In genomic region chr2:66930499-66931165, GRCh38 we compare ENCODE assay signal across 28 cellular contexts.
A peak's percentile ranks its signal among the peaks of the same experiment; 100 is the strongest.
DNase-seq lines count a peak whose midpoint lies in the region; ATAC-seq and TF ChIP-seq lines count a peak whose summit lies in the region.
"Had no signal": no experiment of that assay in that cellular context is flagged by ENCODE, and none has a peak within 500 bp of the region (broad histone marks: within the 10 kb centered on the region; RNA-seq: fewer than 3 reads in every experiment).

No MANE protein-coding gene starts in this region.

- no peaks in the 10 kb centered on the region for H4K20me1 ChIP-seq in GM23248 (ENCODE audit: insufficient read depth)

- DNase-seq in GM23248 (peak; percentile 7), NCI-H69 (lab: John Stamatoyannopoulos, UW) (peak; percentile 8), mesothelial cell of epicardium (ENCODE audit: low spot score in 2 of 2, unreplicated experiment in 2 of 2) (no peak), HuH-7.5 (ENCODE audit: low spot score) (no peak), NCI-H1105 treated with DMSO at 0.1 percent for 48 hours (lab: John Stamatoyannopoulos, UW) (no peak), D341Med (ENCODE audit: low spot score) (no peak), NCI-H226 (no peak)
- DNase-seq: activated CD4-positive, alpha-beta T cell treated with anti-CD3 and anti-CD28 coated beads, Interleukin-2, amount 10 ng/mL, durations not matched to agents 24 days and 14 days; activated naive CD8-positive, alpha-beta T cell treated with anti-CD3 and anti-CD28 coated beads for 36 hours; CD4-positive, alpha-beta memory T cell; effector CD8-positive, alpha-beta T cell; naive B cell; NCI-H2029; NCI-H524 treated with DMSO at 0.1 percent for 48 hours; nucleus accumbens; SIG-M5; T-cell had no signal

- H3K4me3 Mint-ChIP-seq in mesothelial cell of epicardium, result no peak overlapping the region
- H3K4me3 Mint-ChIP-seq: activated CD4-positive, alpha-beta T cell treated with anti-CD3 and anti-CD28 coated beads, Interleukin-2, amount 10 ng/mL, durations not matched to agents 24 days and 14 days; activated naive CD8-positive, alpha-beta T cell treated with anti-CD3 and anti-CD28 coated beads for 36 hours; B cell; CD4-positive, alpha-beta memory T cell; naive B cell; stimulated activated effector memory CD8-positive, alpha-beta T cell treated with anti-CD3 and anti-CD28 coated beads, Interleukin-12 subunit alpha, Interleukin-12 subunit beta, amount 100 ng/mL, for 72 hours; T-cell had no signal

- peak overlapping the region; percentile 96 for H3K27ac Mint-ChIP-seq in mesothelial cell of epicardium
- H3K27ac Mint-ChIP-seq: activated CD4-positive, alpha-beta T cell treated with anti-CD3 and anti-CD28 coated beads, Interleukin-2, amount 10 ng/mL, durations not matched to agents 24 days and 14 days; activated naive CD8-positive, alpha-beta T cell treated with anti-CD3 and anti-CD28 coated beads for 36 hours; B cell; CD4-positive, alpha-beta memory T cell; stimulated activated effector memory CD8-positive, alpha-beta T cell treated with anti-CD3 and anti-CD28 coated beads, Interleukin-12 subunit alpha, Interleukin-12 subunit beta, amount 100 ng/mL, for 72 hours; T-cell had no signal

- H3K4me2 ChIP-seq in GM23248 (ENCODE audit: unreplicated experiment), result peak overlapping the region; percentile 13

- 10 to 14% methylated on average over 2 of the region's 2 CpGs for WGBS in GM23248 (ENCODE audit: low coverage in 1 of 2, low lambda C conversion rate in 2 of 2, missing lambda C conversion rate in 2 of 2), 2 experiments

- H3F3A ChIP-seq in GM23248 (ENCODE audit: insufficient read depth), result no peaks in the 10 kb centered on the region

- peak; percentile 21; the same call in 2 of the 3 replicates for ATAC-seq in SK-N-SH treated with all-trans-retinoic acid at 6 μM for 48 hours
- ATAC-seq: GM12878; K562; stimulated activated effector memory CD8-positive, alpha-beta T cell treated with anti-CD3 and anti-CD28 coated beads, Interleukin-12 subunit alpha, Interleukin-12 subunit beta, amount 100 ng/mL, for 72 hours; T-cell had no signal

- H3K9me2 ChIP-seq in GM23248 (ENCODE audit: insufficient read depth), result no peaks in the 10 kb centered on the region; the same call in 1 of the 2 replicates

- in situ Hi-C loops in GM23248 (cut with MboI), result no loop called here

- H3K9me3 ChIP-seq in GM23248 (ENCODE audit: low read depth), result no peaks in the 10 kb centered on the region
- H3K9me3 ChIP-seq: colonic mucosa, left ventricle myocardium inferior, MG63, prostate gland, transverse colon had no signal

- H3K79me2 ChIP-seq in GM23248 (ENCODE audit: insufficient read depth), result no peaks in the 10 kb centered on the region

- peaks cover 13% of the 10 kb centered on the region for H3K4me1 ChIP-seq in GM23248 (ENCODE audit: insufficient read depth)
- H3K4me1 ChIP-seq: colonic mucosa, prostate gland had no signal

- no peaks in the 10 kb centered on the region for H3K27me3 ChIP-seq in GM23248 (replicated peaks; ENCODE audit: insufficient read depth)
- H3K27me3 ChIP-seq: cardiac muscle cell, colonic mucosa, MG63, transverse colon had no signal

- peaks cover 51% of the 10 kb centered on the region for H3K4me1 Mint-ChIP-seq in mesothelial cell of epicardium
- H3K4me1 Mint-ChIP-seq: activated CD4-positive, alpha-beta T cell treated with anti-CD3 and anti-CD28 coated beads, Interleukin-2, amount 10 ng/mL, durations not matched to agents 24 days and 14 days; activated naive CD8-positive, alpha-beta T cell treated with anti-CD3 and anti-CD28 coated beads for 36 hours; B cell; CD4-positive, alpha-beta memory T cell; naive B cell; stimulated activated effector memory CD8-positive, alpha-beta T cell treated with anti-CD3 and anti-CD28 coated beads, Interleukin-12 subunit alpha, Interleukin-12 subunit beta, amount 100 ng/mL, for 72 hours; T-cell had no signal

- no peaks in the 10 kb centered on the region for H3K36me3 ChIP-seq in GM23248 (ENCODE audit: low read depth)
- H3K36me3 ChIP-seq: cardiac muscle cell, colonic mucosa, left ventricle myocardium inferior, MG63, prostate gland, transverse colon had no signal

- H2AFZ ChIP-seq in GM23248, result peak overlapping the region; percentile 58

- no peaks in the 10 kb centered on the region for H3K27me3 Mint-ChIP-seq in mesothelial cell of epicardium (ENCODE audit: low read depth)
- H3K27me3 Mint-ChIP-seq: activated CD4-positive, alpha-beta T cell treated with anti-CD3 and anti-CD28 coated beads, Interleukin-2, amount 10 ng/mL, durations not matched to agents 24 days and 14 days; activated naive CD8-positive, alpha-beta T cell treated with anti-CD3 and anti-CD28 coated beads for 36 hours; B cell; CD4-positive, alpha-beta memory T cell; T-cell had no signal

- no peaks in the 10 kb centered on the region for H3K9me3 Mint-ChIP-seq in mesothelial cell of epicardium

- no peak for TF ChIP-seq CTCF in mesothelial cell of epicardium (IDR thresholded peaks at IDR 0.05; ENCODE audit: unreplicated experiment)

- no peak overlapping the region for H3K27ac ChIP-seq in GM23248
- H3K27ac ChIP-seq: cardiac muscle cell, colonic mucosa, left ventricle myocardium inferior, prostate gland had no signal

- no peaks in the 10 kb centered on the region for H3K36me3 Mint-ChIP-seq in mesothelial cell of epicardium
- H3K36me3 Mint-ChIP-seq: activated naive CD8-positive, alpha-beta T cell treated with anti-CD3 and anti-CD28 coated beads for 36 hours; CD4-positive, alpha-beta memory T cell; naive B cell; stimulated activated effector memory CD8-positive, alpha-beta T cell treated with anti-CD3 and anti-CD28 coated beads, Interleukin-12 subunit alpha, Interleukin-12 subunit beta, amount 100 ng/mL, for 72 hours; T-cell had no signal

- H3K4me3 ChIP-seq in GM23248, result no peak overlapping the region
- H3K4me3 ChIP-seq: cardiac muscle cell, colonic mucosa, GM12878, K562, left ventricle myocardium inferior, MG63, prostate gland, transverse colon had no signal

- H3K9ac ChIP-seq in GM23248, result no peak overlapping the region

TF ChIP-seq in SK-N-SH treated with all-trans-retinoic acid at 6 μM for 48 hours, 23 proteins besides CTCF, POLR2A, EP300 and RAD21:
- TF ChIP-seq PATZ1 (CRISPR knock-in tag; IDR thresholded peaks at IDR 0.05; ENCODE audit: borderline replicate concordance) (no peak), ISL1 (CRISPR knock-in tag; IDR thresholded peaks at IDR 0.05) (peak; percentile 61), ZC3H10 (CRISPR knock-in tag; IDR thresholded peaks at IDR 0.05) (peak; percentile 33; the same call in 1 of the 2 replicates), ZFP30 (CRISPR knock-in tag; IDR thresholded peaks at IDR 0.05) (no peak), ZNF565 (CRISPR knock-in tag; conservative IDR thresholded peaks at IDR 0.05; ENCODE audit: low read depth) (no peak), ZFP3 (CRISPR knock-in tag; IDR thresholded peaks at IDR 0.05) (no peak), TOX (CRISPR knock-in tag; IDR thresholded peaks at IDR 0.05; ENCODE audit: borderline replicate concordance) (0 out of 2 replicates have a peak, but pooled peaks have one; percentile 48), SNAI2 (CRISPR knock-in tag; IDR thresholded peaks at IDR 0.05) (no peak), ZNF8 (CRISPR knock-in tag; IDR thresholded peaks at IDR 0.05) (no peak), ZNF70 (CRISPR knock-in tag; IDR thresholded peaks at IDR 0.05) (no peak), GLIS3 (CRISPR knock-in tag; IDR thresholded peaks at IDR 0.05) (no peak), ARNTL (CRISPR knock-in tag; IDR thresholded peaks at IDR 0.05; ENCODE audit: borderline replicate concordance, low read depth) (no peak), TCF4 (CRISPR knock-in tag; IDR thresholded peaks at IDR 0.05; ENCODE audit: borderline replicate concordance) (no peak)
- TF ChIP-seq, protein P1, sequence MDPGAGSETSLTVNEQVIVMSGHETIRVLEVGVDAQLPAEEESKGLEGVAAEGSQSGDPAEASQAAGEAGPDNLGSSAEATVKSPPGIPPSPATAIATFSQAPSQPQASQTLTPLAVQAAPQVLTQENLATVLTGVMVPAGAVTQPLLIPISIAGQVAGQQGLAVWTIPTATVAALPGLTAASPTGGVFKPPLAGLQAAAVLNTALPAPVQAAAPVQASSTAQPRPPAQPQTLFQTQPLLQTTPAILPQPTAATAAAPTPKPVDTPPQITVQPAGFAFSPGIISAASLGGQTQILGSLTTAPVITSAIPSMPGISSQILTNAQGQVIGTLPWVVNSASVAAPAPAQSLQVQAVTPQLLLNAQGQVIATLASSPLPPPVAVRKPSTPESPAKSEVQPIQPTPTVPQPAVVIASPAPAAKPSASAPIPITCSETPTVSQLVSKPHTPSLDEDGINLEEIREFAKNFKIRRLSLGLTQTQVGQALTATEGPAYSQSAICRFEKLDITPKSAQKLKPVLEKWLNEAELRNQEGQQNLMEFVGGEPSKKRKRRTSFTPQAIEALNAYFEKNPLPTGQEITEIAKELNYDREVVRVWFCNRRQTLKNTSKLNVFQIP (CRISPR knock-in tag; IDR thresholded peaks at IDR 0.05; ENCODE audit: borderline replicate concordance, low read depth), result no peak
TF ChIP-seq in SK-N-SH treated with all-trans-retinoic acid at 6 μM for 48 hours: peak in this region for 3.

Comparison
In these comparisons a context has a peak if more than half of its experiments do, and no peak if none do; other contexts are left out.
1. DNase-seq: peak in GM23248 (single experiment) and NCI-H69 (single experiment); none in mesothelial cell of epicardium (0 of 2), HuH-7.5 (single experiment), NCI-H1105 treated with DMSO at 0.1 percent for 48 hours (single experiment), D341Med (single experiment) and NCI-H226 (single experiment).